Comparison of ENCODE assay signal across 2 cellular contexts in genomic region chr10:34281661-34282060, GRCh38.
TF ChIP-seq lines count a peak whose summit lies in the region.

No MANE protein-coding gene starts in this region.

TF ChIP-seq in IMR-90, 13 proteins besides CTCF, POLR2A, EP300 and RAD21:
- TF ChIP-seq MXI1 (IDR thresholded peaks at IDR 0.05; ENCODE audit: borderline replicate concordance, low read depth, low read length): no peak
- TF ChIP-seq RCOR1 (IDR thresholded peaks at IDR 0.05; ENCODE audit: insufficient replicate concordance, low read length): no peak
- no peak for TF ChIP-seq USF2 (IDR thresholded peaks at IDR 0.05; ENCODE audit: low read depth, low read length)
- TF ChIP-seq SMC3 (IDR thresholded peaks at IDR 0.05; ENCODE audit: low read depth, low read length): no peak
- no peak for TF ChIP-seq NFE2L2 (IDR thresholded peaks at IDR 0.05; ENCODE audit: low read depth, low read length)
- TF ChIP-seq CHD1 (IDR thresholded peaks at IDR 0.05; ENCODE audit: low read depth, low read length): no peak
- TF ChIP-seq MAFK (IDR thresholded peaks at IDR 0.05; ENCODE audit: low read depth, low read length): no peak
- TF ChIP-seq MAZ (IDR thresholded peaks at IDR 0.05; ENCODE audit: borderline replicate concordance, low read depth, low read length): no peak
- TF ChIP-seq CEBPB (IDR thresholded peaks at IDR 0.05; ENCODE audit: low read depth, low read length): no peak
- TF ChIP-seq FOS (IDR thresholded peaks at IDR 0.05; ENCODE audit: low read depth, low read length): no peak
- no peak for TF ChIP-seq ELK1 (IDR thresholded peaks at IDR 0.05; ENCODE audit: borderline replicate concordance, low read depth, low read length)

TF ChIP-seq in WTC11, 78 proteins besides CTCF, POLR2A, EP300 and RAD21:
- TF ChIP-seq MXD4 (CRISPR knock-in tag; IDR thresholded peaks at IDR 0.05; ENCODE audit: borderline replicate concordance): no peak
- TF ChIP-seq USF2 (CRISPR knock-in tag; IDR thresholded peaks at IDR 0.05): no peak
- TF ChIP-seq AFF4 (CRISPR knock-in tag; IDR thresholded peaks at IDR 0.05; ENCODE audit: borderline replicate concordance): no peak
- TF ChIP-seq CDX4 (CRISPR knock-in tag; IDR thresholded peaks at IDR 0.05; ENCODE audit: borderline replicate concordance): no peak
- no peak for TF ChIP-seq HMGA2 (CRISPR knock-in tag; IDR thresholded peaks at IDR 0.05)
- no peak for TF ChIP-seq NFYB (CRISPR knock-in tag; conservative IDR thresholded peaks at IDR 0.05; ENCODE audit: low read depth)
- no peak for TF ChIP-seq PRDM15 (CRISPR knock-in tag; IDR thresholded peaks at IDR 0.05)
- no peak for TF ChIP-seq EMX1 (CRISPR knock-in tag; IDR thresholded peaks at IDR 0.05)
- no peak for TF ChIP-seq ZNF263 (CRISPR knock-in tag; IDR thresholded peaks at IDR 0.05; ENCODE audit: low read depth)
- no peak for TF ChIP-seq ELF4 (CRISPR knock-in tag; IDR thresholded peaks at IDR 0.05; ENCODE audit: low read depth)
- no peak for TF ChIP-seq NR3C1 (CRISPR knock-in tag; conservative IDR thresholded peaks at IDR 0.05; ENCODE audit: low read depth)
- no peak for TF ChIP-seq SOX15 (CRISPR knock-in tag; IDR thresholded peaks at IDR 0.05)
- TF ChIP-seq ZNF423 (CRISPR knock-in tag; IDR thresholded peaks at IDR 0.05): no peak
- TF ChIP-seq TEAD4 (CRISPR knock-in tag; IDR thresholded peaks at IDR 0.05): no peak
- TF ChIP-seq TEAD1 (CRISPR knock-in tag; IDR thresholded peaks at IDR 0.05): no peak
- TF ChIP-seq TCF7 (CRISPR knock-in tag; IDR thresholded peaks at IDR 0.05; ENCODE audit: low read depth): no peak
- no peak for TF ChIP-seq PREB (CRISPR knock-in tag; IDR thresholded peaks at IDR 0.05; ENCODE audit: borderline replicate concordance)
- TF ChIP-seq GTF2I (CRISPR knock-in tag; conservative IDR thresholded peaks at IDR 0.05): no peak
